11 cellular contexts compared by ENCODE assay signal in genomic region chrX:85024562-85024961, GRCh38. TPM values are rescaled to one million over a fixed set of nuclear protein-coding genes. Genes with fewer than 3 reads are reported as not detected.
DNase-seq lines count a peak whose midpoint lies in the region; TF ChIP-seq lines count a peak whose summit lies in the region.
"Had no signal": no experiment of that assay in that cellular context is flagged by ENCODE, and none has a peak within 500 bp of the region (broad histone marks: within the 10 kb centered on the region; RNA-seq: fewer than 3 reads in every experiment).

No MANE protein-coding gene starts in this region.

- DNase-seq in DMS 273 treated with DMSO at 0.1 percent for 48 hours (lab: John Stamatoyannopoulos, UW) = peak; percentile 63
- peak; percentile 37 for DNase-seq in NCI-H1694 treated with DMSO at 0.1 percent for 48 hours (lab: John Stamatoyannopoulos, UW)
- DNase-seq in ascending aorta (ENCODE audit: low spot score in 2 of 2) = no peak
- peak; percentile 7 for DNase-seq in superior temporal gyrus (ENCODE audit: extremely low spot score)
- DNase-seq in activated naive CD4-positive, alpha-beta T cell treated with Interleukin-2 at 50 U/mL for 16 hours = no peak
- no peak for DNase-seq in NCI-H510A (lab: John Stamatoyannopoulos, UW)
- no peak for DNase-seq in uterus
- DNase-seq: CD8-positive, alpha-beta T cell; DMS79 had no signal

- H3K36me3 ChIP-seq in ascending aorta = no peaks in the 10 kb centered on the region
- no peaks in the 10 kb centered on the region for H3K36me3 ChIP-seq in uterus
- H3K36me3 ChIP-seq: HAP-1 had no signal

- intact Hi-C loops in ascending aorta (cut with DNase I) = no loop called here
- intact Hi-C loops in uterus (cut with DNase I; ENCODE audit: low total_unique reads) = no loop called here

- H3K27ac ChIP-seq in ascending aorta (peak overlapping the region; percentile 3 to 15), uterus (no peak overlapping the region)
- H3K27ac ChIP-seq: A549 had no signal

- H3K4me1 ChIP-seq in ascending aorta (no peaks in the 10 kb centered on the region), uterus (no peaks in the 10 kb centered on the region)
- H3K4me1 ChIP-seq: A549 had no signal

- no peak overlapping the region for H3K4me3 ChIP-seq in ascending aorta
- no peak overlapping the region for H3K4me3 ChIP-seq in uterus
- H3K4me3 ChIP-seq: A549, HAP-1 had no signal

- TF ChIP-seq CTCF in ascending aorta (IDR thresholded peaks at IDR 0.05) (no peak), uterus (IDR thresholded peaks at IDR 0.05) (no peak)

- H3K9me3 ChIP-seq in ascending aorta (no peaks in the 10 kb centered on the region), uterus (no peaks in the 10 kb centered on the region)
- H3K9me3 ChIP-seq: A549 had no signal

- no peaks in the 10 kb centered on the region for H3K27me3 ChIP-seq in ascending aorta
- no peaks in the 10 kb centered on the region for H3K27me3 ChIP-seq in uterus

- TF ChIP-seq POLR2A in uterus (IDR thresholded peaks at IDR 0.05) = no peak

RNA-seq across cellular contexts. Expression of gene APOOL, which starts 20.9 kb away (rescaled TPM):
- total RNA-seq in ascending aorta = 11.5 TPM
- total RNA-seq in uterus = 10 to 100 TPM in 2 of 4 donors, 1 to 10 TPM in 2; 2.3 to 22.4 (median 12.1) TPM

Comparison
In these comparisons a context has a peak if more than half of its experiments do, and no peak if none do; other contexts are left out.
1. DNase-seq: peak in DMS 273 treated with DMSO at 0.1 percent for 48 hours (single experiment), NCI-H1694 treated with DMSO at 0.1 percent for 48 hours (single experiment) and superior temporal gyrus (single experiment); none in ascending aorta (0 of 2), activated naive CD4-positive, alpha-beta T cell treated with Interleukin-2 at 50 U/mL for 16 hours (single experiment), NCI-H510A (single experiment) and uterus (0 of 2).
2. H3K27ac ChIP-seq: peak in ascending aorta (2 of 2); none in uterus (0 of 2).